In genomic region chr16:78844682-78845081, GRCh38 we compare ENCODE assay signal across 28 cellular contexts.
DNase-seq lines count a peak whose midpoint lies in the region; ATAC-seq and TF ChIP-seq lines count a peak whose summit lies in the region.
"Had no signal": no experiment of that assay in that cellular context is flagged by ENCODE, and none has a peak within 500 bp of the region (broad histone marks: within the 10 kb centered on the region; RNA-seq: fewer than 3 reads in every experiment).

No MANE protein-coding gene starts in this region.

- H3K4me3 ChIP-seq in psoas muscle, result no peak overlapping the region
- H3K4me3 ChIP-seq: BLaER1 treated with 17β-estradiol and CSF1 and Interleukin-3, amounts not matched to agents 10 nM and 100 nM; body of pancreas; gastrocnemius medialis; HAP-1; hepatocyte had no signal

- intact Hi-C loops in psoas muscle (cut with DNase I), result no loop called here

- no peaks in the 10 kb centered on the region for H3K27me3 ChIP-seq in psoas muscle (ENCODE audit: insufficient read depth in 3 of 3, low read length in 2 of 3)
- H3K27me3 ChIP-seq: BLaER1 treated with 17β-estradiol and CSF1 and Interleukin-3, amounts not matched to agents 10 nM and 100 nM; body of pancreas; gastrocnemius medialis; hepatocyte had no signal

- H3K9me3 ChIP-seq in psoas muscle, result no peaks in the 10 kb centered on the region
- H3K9me3 ChIP-seq: body of pancreas, gastrocnemius medialis, HAP-1 had no signal

- no peak for TF ChIP-seq CTCF in psoas muscle (IDR thresholded peaks at IDR 0.05)

- H3K27ac ChIP-seq in psoas muscle, result no peak overlapping the region
- H3K27ac ChIP-seq: BLaER1 treated with 17β-estradiol and CSF1 and Interleukin-3, amounts not matched to agents 10 nM and 100 nM; body of pancreas; hepatocyte had no signal

- DNase-seq in NCI-H748 (lab: John Stamatoyannopoulos, UW; ENCODE audit: unreplicated experiment), result peak; percentile 55
- DNase-seq in ecto neural progenitor cell (ENCODE audit: low spot score), result peak; percentile 56
- no peak for DNase-seq in left lobe of liver (ENCODE audit: low spot score)
- no peak for DNase-seq in psoas muscle
- DNase-seq in activated CD4-positive, alpha-beta T cell treated with anti-CD3 and anti-CD28 coated beads, Interleukin-2, amount 50 U/mL, for 4 hours, result no peak
- DNase-seq: activated CD4-positive, alpha-beta T cell treated with anti-CD3 and anti-CD28 coated beads for 36 hours; activated CD8-positive, alpha-beta T cell treated with anti-CD3 and anti-CD28 coated beads, Interleukin-2, amount 10 ng/mL, durations not matched to agents 7 days and 5 days; activated naive CD4-positive, alpha-beta T cell treated with anti-CD3 and anti-CD28 coated beads, Interleukin-2, amount 10 ng/mL, durations not matched to agents 7 days and 5 days; body of pancreas; DMS53; kidney glomerular epithelial cell; NCI-H1048; NCI-H187 treated with DMSO at 0.1 percent for 48 hours; NCI-H2171; NCI-H510A treated with DMSO at 0.1 percent for 48 hours; PC-3; posterior cingulate gyrus; SIG-M5; SW 1271; trophoblast cell had no signal

- 32 to 50% (median 45%) methylated on average over 7 of the region's 7 CpGs for WGBS in psoas muscle, 3 donors

- peak; percentile 91 for ATAC-seq in left lobe of liver
- peak; percentile 75 to 91 (median 80) for ATAC-seq in psoas muscle
- ATAC-seq in HG03565 (IDR thresholded peaks at IDR 0.05; ENCODE audit: unreplicated experiment), result no peak
- no peak for ATAC-seq in HG03469 (IDR thresholded peaks at IDR 0.05; ENCODE audit: unreplicated experiment)
- ATAC-seq: activated CD4-positive, alpha-beta T cell treated with anti-CD3 and anti-CD28 coated beads for 36 hours; activated CD8-positive, alpha-beta T cell treated with anti-CD3 and anti-CD28 coated beads, Interleukin-2, amount 10 ng/mL, durations not matched to agents 7 days and 5 days; activated T-helper 17 cell treated with anti-CD3 and anti-CD28 coated beads, Interleukin-2, amount 50 U/mL, for 72 hours; body of pancreas; PC-3; stimulated activated memory B cell treated with anti-CD40 and anti-IgM and Interleukin-4, amounts not matched to agents 10 μg/mL and 1 μg/mL and 100 μg/mL, for 72 hours had no signal

- H3K4me1 ChIP-seq in psoas muscle, result peaks cover 16% of the 10 kb centered on the region
- H3K4me1 ChIP-seq: body of pancreas, HAP-1 had no signal

- no peaks in the 10 kb centered on the region for H3K36me3 ChIP-seq in psoas muscle (ENCODE audit: insufficient read depth in 1 of 2, low read depth in 1 of 2)
- H3K36me3 ChIP-seq: BLaER1 treated with 17β-estradiol and CSF1 and Interleukin-3, amounts not matched to agents 10 nM and 100 nM; gastrocnemius medialis; HAP-1 had no signal

Comparison
In these comparisons a context has a peak if more than half of its experiments do, and no peak if none do; other contexts are left out.
1. DNase-seq: peak in NCI-H748 (single experiment) and ecto neural progenitor cell (single experiment); none in left lobe of liver (single experiment), psoas muscle (0 of 2) and activated CD4-positive, alpha-beta T cell treated with anti-CD3 and anti-CD28 coated beads, Interleukin-2, amount 50 U/mL, for 4 hours (0 of 2).
2. ATAC-seq: peak in left lobe of liver (single experiment) and psoas muscle (4 of 4); none in HG03565 (single experiment) and HG03469 (single experiment).